Comparison of ENCODE assay signal across 1 cellular context in the genomic region with DNA sequence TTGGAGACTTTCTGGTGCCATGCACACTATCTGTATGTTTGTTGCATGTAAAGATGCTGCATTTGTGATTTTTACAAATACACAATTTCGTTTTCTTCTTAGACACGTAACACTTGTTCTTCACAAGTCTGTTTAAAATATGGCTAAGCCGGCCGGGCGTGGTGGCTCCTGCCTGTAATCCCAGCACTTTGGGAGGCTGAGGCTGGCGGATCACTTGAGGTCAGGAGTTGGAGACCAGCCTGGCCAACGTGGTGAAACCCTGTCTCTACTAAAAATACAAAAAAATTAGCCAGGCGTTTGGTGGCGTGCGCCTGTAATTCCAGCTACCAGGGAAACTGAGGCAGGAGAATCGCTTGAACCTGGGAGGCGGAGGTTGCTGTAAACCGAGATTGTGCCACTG.
TF ChIP-seq lines count a peak whose summit lies in the region.
"Not testable (repeated sequence)": the region's sequence is repeated elsewhere in the genome, so short reads cannot be mapped to it uniquely, and the experiment has no call there.

No MANE protein-coding gene starts in this region.

TF ChIP-seq in HepG2, 621 proteins besides CTCF, POLR2A, EP300 and RAD21:
- not testable (repeated sequence) for TF ChIP-seq MAZ (IDR thresholded peaks at IDR 0.05; ENCODE audit: borderline replicate concordance, low read depth, low read length)
- TF ChIP-seq MAZ (CRISPR knock-in tag; IDR thresholded peaks at IDR 0.05; ENCODE audit: low read depth) (0 out of 2 replicates have a peak, but pooled peaks have one; percentile 33), ZNF816 (CRISPR knock-in tag; IDR thresholded peaks at IDR 0.05; ENCODE audit: borderline replicate concordance) (peak; percentile 16; the same call in 1 of the 2 replicates), CHD4 (IDR thresholded peaks at IDR 0.05; ENCODE audit: borderline replicate concordance, low read length) (peak; percentile 38; the same call in 1 of the 2 replicates), ZNF770 (CRISPR knock-in tag; IDR thresholded peaks at IDR 0.05) (0 out of 2 replicates have a peak, but pooled peaks have one; percentile 3), BRD4 (CRISPR knock-in tag; IDR thresholded peaks at IDR 0.05) (0 out of 2 replicates have a peak, but pooled peaks have one; percentile 11), ZBTB38 (CRISPR knock-in tag; IDR thresholded peaks at IDR 0.05) (0 out of 2 replicates have a peak, but pooled peaks have one; percentile 10), ZBTB33 (CRISPR knock-in tag; IDR thresholded peaks at IDR 0.05) (peak; percentile 87), TP53 (CRISPR knock-in tag; conservative IDR thresholded peaks at IDR 0.05) (0 out of 2 replicates have a peak, but pooled peaks have one; percentile 12)
